1 cellular context compared by ENCODE assay signal in the genomic region with DNA sequence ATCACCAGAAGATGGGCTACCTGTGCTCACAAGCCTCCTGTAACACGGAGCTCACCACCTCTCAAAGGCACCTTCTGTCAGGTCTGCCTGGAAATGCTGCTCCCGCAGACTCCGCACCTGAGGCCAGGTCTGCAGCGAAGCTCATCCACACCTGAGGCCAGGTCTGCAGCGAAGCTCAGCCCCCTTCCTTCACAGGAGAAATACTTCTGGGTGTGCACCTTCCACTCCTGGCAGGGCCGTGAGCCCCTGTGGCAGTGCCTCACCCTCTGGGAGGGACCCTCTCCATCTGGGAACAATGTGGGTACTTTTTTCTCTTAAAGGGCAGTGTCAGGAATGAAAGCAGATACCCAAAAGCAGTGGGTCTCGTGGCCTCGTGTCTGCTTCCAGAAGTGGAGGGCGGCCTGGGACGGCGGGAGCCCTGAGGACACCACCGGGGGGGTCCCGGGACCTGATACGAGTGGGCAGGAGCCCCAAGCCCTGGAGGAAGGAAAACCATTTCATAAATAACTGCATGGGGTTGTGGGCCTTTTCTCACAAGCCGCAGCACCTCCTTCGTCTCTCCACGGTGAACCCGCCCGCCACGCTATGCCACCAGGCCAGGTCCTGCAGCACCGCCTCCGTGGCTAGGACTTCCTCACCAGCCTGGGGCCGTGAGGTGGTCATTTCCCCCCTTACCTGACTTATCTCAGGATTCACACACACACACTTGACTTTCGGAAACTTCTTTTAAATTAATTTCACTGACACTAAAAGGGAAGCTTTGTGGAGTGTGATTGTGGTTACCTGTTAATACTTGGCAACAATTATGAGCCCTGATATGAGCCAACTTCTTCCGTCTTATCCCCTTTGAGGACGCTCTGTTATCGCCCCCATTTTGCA.
TF ChIP-seq lines count a peak whose summit lies in the region.

No MANE protein-coding gene starts in this region.

TF ChIP-seq in HepG2, 621 proteins besides CTCF, POLR2A, EP300 and RAD21 (continued from another document and continues in another):
- TF ChIP-seq, protein P1, sequence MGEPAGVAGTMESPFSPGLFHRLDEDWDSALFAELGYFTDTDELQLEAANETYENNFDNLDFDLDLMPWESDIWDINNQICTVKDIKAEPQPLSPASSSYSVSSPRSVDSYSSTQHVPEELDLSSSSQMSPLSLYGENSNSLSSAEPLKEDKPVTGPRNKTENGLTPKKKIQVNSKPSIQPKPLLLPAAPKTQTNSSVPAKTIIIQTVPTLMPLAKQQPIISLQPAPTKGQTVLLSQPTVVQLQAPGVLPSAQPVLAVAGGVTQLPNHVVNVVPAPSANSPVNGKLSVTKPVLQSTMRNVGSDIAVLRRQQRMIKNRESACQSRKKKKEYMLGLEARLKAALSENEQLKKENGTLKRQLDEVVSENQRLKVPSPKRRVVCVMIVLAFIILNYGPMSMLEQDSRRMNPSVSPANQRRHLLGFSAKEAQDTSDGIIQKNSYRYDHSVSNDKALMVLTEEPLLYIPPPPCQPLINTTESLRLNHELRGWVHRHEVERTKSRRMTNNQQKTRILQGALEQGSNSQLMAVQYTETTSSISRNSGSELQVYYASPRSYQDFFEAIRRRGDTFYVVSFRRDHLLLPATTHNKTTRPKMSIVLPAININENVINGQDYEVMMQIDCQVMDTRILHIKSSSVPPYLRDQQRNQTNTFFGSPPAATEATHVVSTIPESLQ (CRISPR knock-in tag; conservative IDR thresholded peaks at IDR 0.05), result no peak
- TF ChIP-seq MXD4 (CRISPR knock-in tag; IDR thresholded peaks at IDR 0.05), result no peak
- TF ChIP-seq ZC3H13 (CRISPR knock-in tag; IDR thresholded peaks at IDR 0.05), result 0 out of 2 replicates have a peak, but pooled peaks have one; percentile 2
- no peak for TF ChIP-seq SOX5 (CRISPR knock-in tag; IDR thresholded peaks at IDR 0.05; ENCODE audit: borderline replicate concordance)
- TF ChIP-seq ZNF782 (CRISPR knock-in tag; IDR thresholded peaks at IDR 0.05; ENCODE audit: borderline replicate concordance), result no peak
- no peak for TF ChIP-seq GPN1 (CRISPR knock-in tag; IDR thresholded peaks at IDR 0.05; ENCODE audit: borderline replicate concordance)
- TF ChIP-seq ZNF251 (CRISPR knock-in tag; IDR thresholded peaks at IDR 0.05), result no peak
- TF ChIP-seq ZNF362 (CRISPR knock-in tag; IDR thresholded peaks at IDR 0.05; ENCODE audit: borderline replicate concordance), result no peak
- TF ChIP-seq, protein P2, sequence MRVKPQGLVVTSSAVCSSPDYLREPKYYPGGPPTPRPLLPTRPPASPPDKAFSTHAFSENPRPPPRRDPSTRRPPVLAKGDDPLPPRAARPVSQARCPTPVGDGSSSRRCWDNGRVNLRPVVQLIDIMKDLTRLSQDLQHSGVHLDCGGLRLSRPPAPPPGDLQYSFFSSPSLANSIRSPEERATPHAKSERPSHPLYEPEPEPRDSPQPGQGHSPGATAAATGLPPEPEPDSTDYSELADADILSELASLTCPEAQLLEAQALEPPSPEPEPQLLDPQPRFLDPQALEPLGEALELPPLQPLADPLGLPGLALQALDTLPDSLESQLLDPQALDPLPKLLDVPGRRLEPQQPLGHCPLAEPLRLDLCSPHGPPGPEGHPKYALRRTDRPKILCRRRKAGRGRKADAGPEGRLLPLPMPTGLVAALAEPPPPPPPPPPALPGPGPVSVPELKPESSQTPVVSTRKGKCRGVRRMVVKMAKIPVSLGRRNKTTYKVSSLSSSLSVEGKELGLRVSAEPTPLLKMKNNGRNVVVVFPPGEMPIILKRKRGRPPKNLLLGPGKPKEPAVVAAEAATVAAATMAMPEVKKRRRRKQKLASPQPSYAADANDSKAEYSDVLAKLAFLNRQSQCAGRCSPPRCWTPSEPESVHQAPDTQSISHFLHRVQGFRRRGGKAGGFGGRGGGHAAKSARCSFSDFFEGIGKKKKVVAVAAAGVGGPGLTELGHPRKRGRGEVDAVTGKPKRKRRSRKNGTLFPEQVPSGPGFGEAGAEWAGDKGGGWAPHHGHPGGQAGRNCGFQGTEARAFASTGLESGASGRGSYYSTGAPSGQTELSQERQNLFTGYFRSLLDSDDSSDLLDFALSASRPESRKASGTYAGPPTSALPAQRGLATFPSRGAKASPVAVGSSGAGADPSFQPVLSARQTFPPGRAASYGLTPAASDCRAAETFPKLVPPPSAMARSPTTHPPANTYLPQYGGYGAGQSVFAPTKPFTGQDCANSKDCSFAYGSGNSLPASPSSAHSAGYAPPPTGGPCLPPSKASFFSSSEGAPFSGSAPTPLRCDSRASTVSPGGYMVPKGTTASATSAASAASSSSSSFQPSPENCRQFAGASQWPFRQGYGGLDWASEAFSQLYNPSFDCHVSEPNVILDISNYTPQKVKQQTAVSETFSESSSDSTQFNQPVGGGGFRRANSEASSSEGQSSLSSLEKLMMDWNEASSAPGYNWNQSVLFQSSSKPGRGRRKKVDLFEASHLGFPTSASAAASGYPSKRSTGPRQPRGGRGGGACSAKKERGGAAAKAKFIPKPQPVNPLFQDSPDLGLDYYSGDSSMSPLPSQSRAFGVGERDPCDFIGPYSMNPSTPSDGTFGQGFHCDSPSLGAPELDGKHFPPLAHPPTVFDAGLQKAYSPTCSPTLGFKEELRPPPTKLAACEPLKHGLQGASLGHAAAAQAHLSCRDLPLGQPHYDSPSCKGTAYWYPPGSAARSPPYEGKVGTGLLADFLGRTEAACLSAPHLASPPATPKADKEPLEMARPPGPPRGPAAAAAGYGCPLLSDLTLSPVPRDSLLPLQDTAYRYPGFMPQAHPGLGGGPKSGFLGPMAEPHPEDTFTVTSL (CRISPR knock-in tag; IDR thresholded peaks at IDR 0.05; ENCODE audit: borderline replicate concordance), result no peak; the same call in 1 of the 2 replicates
- no peak for TF ChIP-seq MEIS2 (CRISPR knock-in tag; IDR thresholded peaks at IDR 0.05)
- no peak for TF ChIP-seq ZKSCAN5 (CRISPR knock-in tag; IDR thresholded peaks at IDR 0.05)
- TF ChIP-seq ZBTB38 (CRISPR knock-in tag; IDR thresholded peaks at IDR 0.05), result no peak
- no peak for TF ChIP-seq ZBTB33 (CRISPR knock-in tag; IDR thresholded peaks at IDR 0.05)
- TF ChIP-seq, protein P3, sequence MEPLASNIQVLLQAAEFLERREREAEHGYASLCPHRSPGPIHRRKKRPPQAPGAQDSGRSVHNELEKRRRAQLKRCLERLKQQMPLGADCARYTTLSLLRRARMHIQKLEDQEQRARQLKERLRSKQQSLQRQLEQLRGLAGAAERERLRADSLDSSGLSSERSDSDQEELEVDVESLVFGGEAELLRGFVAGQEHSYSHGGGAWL (CRISPR knock-in tag; IDR thresholded peaks at IDR 0.05), result peak; percentile 70; the same call in 1 of the 2 replicates
- TF ChIP-seq ZNF776 (CRISPR knock-in tag; IDR thresholded peaks at IDR 0.05), result 0 out of 2 replicates have a peak, but pooled peaks have one; percentile 47
- TF ChIP-seq STAG1 (CRISPR knock-in tag; IDR thresholded peaks at IDR 0.05), result no peak
- 0 out of 2 replicates have a peak, but pooled peaks have one; percentile 35 for TF ChIP-seq ZNF710 (CRISPR knock-in tag; IDR thresholded peaks at IDR 0.05; ENCODE audit: borderline replicate concordance)
- no peak for TF ChIP-seq ZNF792 (CRISPR knock-in tag; IDR thresholded peaks at IDR 0.05)
- no peak for TF ChIP-seq SOX13 (IDR thresholded peaks at IDR 0.05)
- TF ChIP-seq SOX13 (CRISPR knock-in tag; conservative IDR thresholded peaks at IDR 0.05 in 1 of 2, IDR thresholded peaks at IDR 0.05 in 1 of 2), result no peak
- TF ChIP-seq FOSL2 (CRISPR knock-in tag; IDR thresholded peaks at IDR 0.05), result no peak
- no peak for TF ChIP-seq DR1 (CRISPR knock-in tag; IDR thresholded peaks at IDR 0.05)
- no peak for TF ChIP-seq ZNF138 (CRISPR knock-in tag; IDR thresholded peaks at IDR 0.05; ENCODE audit: low read depth)
- TF ChIP-seq ZNF383 (CRISPR knock-in tag; IDR thresholded peaks at IDR 0.05; ENCODE audit: borderline replicate concordance), result no peak
- no peak for TF ChIP-seq NFYC (CRISPR knock-in tag; IDR thresholded peaks at IDR 0.05)
- TF ChIP-seq GRHL1 (CRISPR knock-in tag; conservative IDR thresholded peaks at IDR 0.05), result no peak
- no peak for TF ChIP-seq ZKSCAN8 (CRISPR knock-in tag; IDR thresholded peaks at IDR 0.05; ENCODE audit: borderline replicate concordance)
- peak; percentile 43; the same call in 1 of the 2 replicates for TF ChIP-seq CBX2 (IDR thresholded peaks at IDR 0.05; ENCODE audit: low read depth, low read length)
- no peak for TF ChIP-seq CBX2 (CRISPR knock-in tag; IDR thresholded peaks at IDR 0.05; ENCODE audit: low read depth)
- TF ChIP-seq, protein P4, sequence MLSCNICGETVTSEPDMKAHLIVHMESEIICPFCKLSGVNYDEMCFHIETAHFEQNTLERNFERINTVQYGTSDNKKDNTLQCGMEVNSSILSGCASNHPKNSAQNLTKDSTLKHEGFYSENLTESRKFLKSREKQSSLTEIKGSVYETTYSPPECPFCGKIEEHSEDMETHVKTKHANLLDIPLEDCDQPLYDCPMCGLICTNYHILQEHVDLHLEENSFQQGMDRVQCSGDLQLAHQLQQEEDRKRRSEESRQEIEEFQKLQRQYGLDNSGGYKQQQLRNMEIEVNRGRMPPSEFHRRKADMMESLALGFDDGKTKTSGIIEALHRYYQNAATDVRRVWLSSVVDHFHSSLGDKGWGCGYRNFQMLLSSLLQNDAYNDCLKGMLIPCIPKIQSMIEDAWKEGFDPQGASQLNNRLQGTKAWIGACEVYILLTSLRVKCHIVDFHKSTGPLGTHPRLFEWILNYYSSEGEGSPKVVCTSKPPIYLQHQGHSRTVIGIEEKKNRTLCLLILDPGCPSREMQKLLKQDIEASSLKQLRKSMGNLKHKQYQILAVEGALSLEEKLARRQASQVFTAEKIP (CRISPR knock-in tag; IDR thresholded peaks at IDR 0.05; ENCODE audit: borderline replicate concordance), result no peak
- no peak for TF ChIP-seq ZNF788 (CRISPR knock-in tag; IDR thresholded peaks at IDR 0.05; ENCODE audit: borderline replicate concordance)
- no peak for TF ChIP-seq ERF (CRISPR knock-in tag; IDR thresholded peaks at IDR 0.05)
- TF ChIP-seq KAT8 (CRISPR knock-in tag; IDR thresholded peaks at IDR 0.05), result no peak
- TF ChIP-seq REXO4 (CRISPR knock-in tag; IDR thresholded peaks at IDR 0.05; ENCODE audit: borderline replicate concordance), result no peak
- TF ChIP-seq ZNF333 (CRISPR knock-in tag; IDR thresholded peaks at IDR 0.05; ENCODE audit: borderline replicate concordance), result no peak
- TF ChIP-seq, protein P5, sequence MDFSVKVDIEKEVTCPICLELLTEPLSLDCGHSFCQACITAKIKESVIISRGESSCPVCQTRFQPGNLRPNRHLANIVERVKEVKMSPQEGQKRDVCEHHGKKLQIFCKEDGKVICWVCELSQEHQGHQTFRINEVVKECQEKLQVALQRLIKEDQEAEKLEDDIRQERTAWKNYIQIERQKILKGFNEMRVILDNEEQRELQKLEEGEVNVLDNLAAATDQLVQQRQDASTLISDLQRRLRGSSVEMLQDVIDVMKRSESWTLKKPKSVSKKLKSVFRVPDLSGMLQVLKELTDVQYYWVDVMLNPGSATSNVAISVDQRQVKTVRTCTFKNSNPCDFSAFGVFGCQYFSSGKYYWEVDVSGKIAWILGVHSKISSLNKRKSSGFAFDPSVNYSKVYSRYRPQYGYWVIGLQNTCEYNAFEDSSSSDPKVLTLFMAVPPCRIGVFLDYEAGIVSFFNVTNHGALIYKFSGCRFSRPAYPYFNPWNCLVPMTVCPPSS (IDR thresholded peaks at IDR 0.05), result no peak
- TF ChIP-seq ZNF678 (CRISPR knock-in tag; IDR thresholded peaks at IDR 0.05), result no peak
- TF ChIP-seq ZFP1 (CRISPR knock-in tag; IDR thresholded peaks at IDR 0.05), result no peak
- TF ChIP-seq AHR (CRISPR knock-in tag; IDR thresholded peaks at IDR 0.05), result no peak
- no peak for TF ChIP-seq TCF12 (IDR thresholded peaks at IDR 0.05)
- TF ChIP-seq TCF12 (CRISPR knock-in tag; IDR thresholded peaks at IDR 0.05), result no peak
- TF ChIP-seq KDM1A (CRISPR knock-in tag; IDR thresholded peaks at IDR 0.05), result 0 out of 2 replicates have a peak, but pooled peaks have one; percentile 5
- no peak for TF ChIP-seq ZNF569 (CRISPR knock-in tag; IDR thresholded peaks at IDR 0.05; ENCODE audit: borderline replicate concordance)
